Comparison of ENCODE assay signal across 15 cellular contexts in the genomic region with DNA sequence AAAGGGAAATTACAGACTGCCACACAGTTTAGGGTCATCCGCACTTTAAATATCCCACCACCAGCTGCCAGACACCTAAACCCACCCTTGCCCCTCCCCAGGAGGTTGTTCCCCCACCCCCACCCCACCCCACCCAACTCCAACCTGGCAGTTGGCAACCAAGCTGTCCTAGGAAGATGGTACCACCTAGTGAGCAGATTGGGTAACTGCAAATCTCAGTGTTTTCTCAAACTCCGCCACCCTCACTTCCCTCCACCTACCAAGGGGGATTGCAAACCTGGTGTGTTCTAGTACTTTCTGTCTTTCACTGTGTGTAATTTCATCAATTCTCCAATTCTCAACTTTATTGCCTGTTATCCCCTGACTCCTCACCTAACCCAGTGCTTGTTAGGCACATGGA.
"Had no signal": no experiment of that assay in that cellular context is flagged by ENCODE, and none has a peak within 500 bp of the region (broad histone marks: within the 10 kb centered on the region; RNA-seq: fewer than 3 reads in every experiment).

No MANE protein-coding gene starts in this region.

- H3K4me3 ChIP-seq: esophagus muscularis mucosa, lung, testis had no signal

- H3K36me3 Mint-ChIP-seq: activated naive CD4-positive, alpha-beta T cell treated with anti-CD3 and anti-CD28 coated beads, Interleukin-2, amount 50 U/mL, for 24 hours had no signal

- H3K27ac ChIP-seq: esophagus muscularis mucosa, testis, VCaP had no signal

- H3K27me3 ChIP-seq: testis had no signal

- H3K9me3 ChIP-seq: testis had no signal

- H3K27me3 Mint-ChIP-seq: activated CD8-positive, alpha-beta T cell treated with anti-CD3 and anti-CD28 coated beads for 36 hours; activated naive CD4-positive, alpha-beta T cell treated with anti-CD3 and anti-CD28 coated beads, Interleukin-2, amount 50 U/mL, for 24 hours; activated T-helper 17 cell treated with anti-CD3 and anti-CD28 coated beads, Interleukin-2, amount 50 U/mL, for 72 hours; central memory CD8-positive, alpha-beta T cell; stimulated activated naive CD8-positive, alpha-beta T cell treated with anti-CD3 and anti-CD28 coated beads, Interleukin-15, amount 100 ng/mL, for 72 hours had no signal

- ATAC-seq: activated CD8-positive, alpha-beta T cell treated with anti-CD3 and anti-CD28 coated beads for 36 hours; activated T-helper 17 cell treated with anti-CD3 and anti-CD28 coated beads, Interleukin-2, amount 50 U/mL, for 72 hours; left cardiac atrium; naive thymus-derived CD4-positive, alpha-beta T cell; stimulated activated naive CD8-positive, alpha-beta T cell treated with anti-CD3 and anti-CD28 coated beads, Interleukin-15, amount 100 ng/mL, for 72 hours had no signal

- H3K4me1 ChIP-seq: esophagus muscularis mucosa, testis had no signal

- DNase-seq: activated CD4-positive, alpha-beta T cell treated with anti-CD3 and anti-CD28 coated beads for 4 hours; activated CD8-positive, alpha-beta T cell treated with anti-CD3 and anti-CD28 coated beads for 36 hours; dermis blood vessel endothelial cell; left cardiac atrium; naive thymus-derived CD4-positive, alpha-beta T cell; posterior cingulate gyrus; stimulated activated CD4-positive, alpha-beta T cell treated with anti-CD3 and anti-CD28 coated beads, Interleukin-4, amount 100 ng/mL, for 4 hours; stimulated activated naive CD8-positive, alpha-beta T cell treated with anti-CD3 and anti-CD28 coated beads, Interleukin-15, amount 100 ng/mL, for 72 hours; testis had no signal

- H3K4me3 Mint-ChIP-seq: activated CD8-positive, alpha-beta T cell treated with anti-CD3 and anti-CD28 coated beads for 36 hours; activated naive CD4-positive, alpha-beta T cell treated with anti-CD3 and anti-CD28 coated beads, Interleukin-2, amount 50 U/mL, for 24 hours; activated T-helper 17 cell treated with anti-CD3 and anti-CD28 coated beads, Interleukin-2, amount 50 U/mL, for 72 hours; central memory CD8-positive, alpha-beta T cell; naive thymus-derived CD4-positive, alpha-beta T cell; stimulated activated naive CD8-positive, alpha-beta T cell treated with anti-CD3 and anti-CD28 coated beads, Interleukin-15, amount 100 ng/mL, for 72 hours had no signal

- H3K4me1 Mint-ChIP-seq: activated naive CD4-positive, alpha-beta T cell treated with anti-CD3 and anti-CD28 coated beads, Interleukin-2, amount 50 U/mL, for 24 hours; activated T-helper 17 cell treated with anti-CD3 and anti-CD28 coated beads, Interleukin-2, amount 50 U/mL, for 72 hours; central memory CD8-positive, alpha-beta T cell; stimulated activated naive CD8-positive, alpha-beta T cell treated with anti-CD3 and anti-CD28 coated beads, Interleukin-15, amount 100 ng/mL, for 72 hours had no signal

- H3K36me3 ChIP-seq: esophagus muscularis mucosa had no signal

- H3K27ac Mint-ChIP-seq: activated CD8-positive, alpha-beta T cell treated with anti-CD3 and anti-CD28 coated beads for 36 hours; activated naive CD4-positive, alpha-beta T cell treated with anti-CD3 and anti-CD28 coated beads, Interleukin-2, amount 50 U/mL, for 24 hours; activated T-helper 17 cell treated with anti-CD3 and anti-CD28 coated beads, Interleukin-2, amount 50 U/mL, for 72 hours; naive thymus-derived CD4-positive, alpha-beta T cell; stimulated activated naive CD8-positive, alpha-beta T cell treated with anti-CD3 and anti-CD28 coated beads, Interleukin-15, amount 100 ng/mL, for 72 hours had no signal
